8 cellular contexts compared by ENCODE assay signal in the genomic region with DNA sequence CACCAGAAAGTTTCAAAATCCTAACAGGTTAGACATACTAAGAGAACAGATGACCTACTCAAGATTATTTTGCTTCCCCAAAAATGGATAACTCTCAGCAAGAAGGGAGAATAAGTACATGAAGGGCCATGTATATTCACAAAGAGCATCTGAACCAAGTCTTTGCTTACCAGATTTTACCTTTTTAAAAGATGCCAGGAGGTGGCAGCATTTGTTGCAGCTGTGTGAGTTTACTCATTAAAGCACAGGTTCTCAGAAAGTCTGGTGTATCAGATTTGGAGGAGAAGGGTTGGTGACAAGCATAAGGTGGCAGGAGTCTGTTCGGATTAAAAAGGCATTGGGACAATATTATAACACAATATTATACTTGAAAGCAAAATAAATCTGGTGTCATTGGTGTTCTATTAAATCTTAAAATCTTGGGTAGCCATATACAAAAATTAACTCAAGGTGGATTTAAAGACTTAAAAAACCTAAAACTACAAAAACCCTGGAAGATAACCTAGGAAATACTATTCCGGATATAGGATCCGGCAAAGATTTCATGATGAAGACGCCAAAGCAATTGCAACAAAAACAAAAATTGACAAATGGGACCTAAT. TPM values are rescaled to one million over a fixed set of nuclear protein-coding genes. Genes with fewer than 3 reads are reported as not detected.
DNase-seq lines count a peak whose midpoint lies in the region; ATAC-seq, FAIRE-seq and TF ChIP-seq lines count a peak whose summit lies in the region.

No MANE protein-coding gene starts in this region.

- no peaks in the 10 kb centered on the region for H3K36me3 Mint-ChIP-seq in brain

- DNase-seq in GDM1 (lab: John Stamatoyannopoulos, UW) (peak; percentile 44), H4 (ENCODE audit: low spot score) (peak; percentile 45), NCI-H1048 (lab: John Stamatoyannopoulos, UW) (peak; percentile 16), SKM-1 (lab: John Stamatoyannopoulos, UW; ENCODE audit: unreplicated experiment) (peak; percentile 36)
- DNase-seq in stimulated activated CD4-positive, alpha-beta T cell treated with anti-CD3 and anti-CD28 coated beads, Interleukin-4, amount 100 ng/mL, for 24 hours, result peak; percentile 66

- ATAC-seq in HG03135 (IDR thresholded peaks at IDR 0.05; ENCODE audit: unreplicated experiment), result no peak

- H3K4me3 Mint-ChIP-seq in brain, result no peak overlapping the region

- no peaks in the 10 kb centered on the region for H3K27me3 Mint-ChIP-seq in brain

- H3K9me3 Mint-ChIP-seq in brain, result peaks cover 0 to 4% (median 0%) of the 10 kb centered on the region in 5 experiments

- H3K4me1 Mint-ChIP-seq in brain, result peaks cover 3% of the 10 kb centered on the region

- H3K27ac Mint-ChIP-seq in brain, result peak overlapping the region in 1 of 5 experiments; percentile 8

- TF ChIP-seq CTCF in brain (conservative IDR thresholded peaks at IDR 0.05), result peak; percentile 70 to 75

- peak; percentile 99 for FAIRE-seq in islet of Langerhans (lab: Jason Lieb, UNC)

RNA-seq across cellular contexts. Expression of gene NFKB1, which starts 51.3 kb away (rescaled TPM):
- total RNA-seq in H4 (2014; rRNA removed; shearing (Covaris generic)), result 14.5 and 16.4 TPM in 2 replicates
- polyA plus RNA-seq in brain (ENCODE audit: insufficient read depth, low read depth, low replicate concordance), result 6.9 TPM

Comparison
In these comparisons a context has a peak if more than half of its experiments do, and no peak if none do; other contexts are left out.
1. DNase-seq: peak in every context shown above with its lines; median percentile 66 in stimulated activated CD4-positive, alpha-beta T cell treated with anti-CD3 and anti-CD28 coated beads, Interleukin-4, amount 100 ng/mL, for 24 hours; 45 in H4; 44 in GDM1; 36 in SKM-1; 16 in NCI-H1048.